8 cellular contexts compared by ENCODE assay signal in the genomic region with DNA sequence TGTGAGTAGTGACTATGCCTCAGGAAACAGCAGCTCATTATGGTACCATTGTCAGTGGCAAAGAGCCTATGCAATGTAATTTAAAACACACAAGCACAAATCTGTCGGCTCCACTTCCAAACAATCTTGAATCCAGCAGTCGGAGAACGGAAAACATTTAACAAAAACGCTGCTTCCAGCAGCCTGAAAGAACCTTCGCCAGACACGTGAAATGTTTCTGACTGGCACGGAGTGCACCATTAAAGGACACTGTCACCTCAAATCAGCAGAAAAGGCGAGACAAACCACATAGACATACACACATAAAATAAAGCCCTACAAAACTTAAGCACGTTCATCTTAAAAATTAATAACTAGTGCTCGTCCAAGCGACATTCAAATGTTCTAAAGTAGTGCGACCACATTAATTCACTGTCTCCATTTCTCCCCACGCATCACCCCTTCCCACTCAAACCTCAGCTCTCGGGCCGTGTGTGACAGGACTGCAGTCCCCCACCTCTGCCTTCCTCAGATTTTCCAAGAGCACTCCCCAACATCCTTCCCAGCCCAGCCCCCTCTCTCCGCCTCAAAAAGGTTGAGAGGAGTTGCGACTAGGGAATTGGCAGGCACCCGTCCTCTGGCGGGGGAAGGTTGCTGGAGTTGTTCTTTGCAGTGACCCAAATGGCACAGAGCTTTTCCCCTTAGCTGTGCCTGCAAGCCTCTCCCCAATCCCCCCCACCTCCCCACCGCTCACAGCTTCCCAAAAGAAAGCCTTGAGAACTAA. TPM values are rescaled to one million over a fixed set of nuclear protein-coding genes. Genes with fewer than 3 reads are reported as not detected.
A peak's percentile ranks its signal among the peaks of the same experiment; 100 is the strongest.
DNase-seq lines count a peak whose midpoint lies in the region; ATAC-seq and TF ChIP-seq lines count a peak whose summit lies in the region.

No MANE protein-coding gene starts in this region.

- H3K4me1 ChIP-seq in adrenal gland (replicated peaks in 1 of 2): peaks cover 20 to 35% of the 10 kb centered on the region in 2 donors
- H3K4me1 ChIP-seq in rectal smooth muscle tissue (ENCODE audit: control insufficient read depth, insufficient read depth, low read length): peaks cover 12% of the 10 kb centered on the region

- 0 to 1% (median 0%) methylated on average over 20 of the region's 20 CpGs for WGBS in adrenal gland, 4 donors

- H3K4me3 ChIP-seq in adrenal gland (peak overlapping the region; percentile 70 to 89 (median 82)), rectal smooth muscle tissue (ENCODE audit: low read length) (peak overlapping the region; percentile 94)

- H3K36me3 ChIP-seq in adrenal gland (replicated peaks in 1 of 2) (peaks cover 0 to 16% of the 10 kb centered on the region in 2 donors), rectal smooth muscle tissue (ENCODE audit: control insufficient read depth, insufficient read depth, low read length) (peaks cover 2% of the 10 kb centered on the region)

- H3K27ac ChIP-seq in adrenal gland (peak overlapping the region; percentile 91 to 98 (median 94)), rectal smooth muscle tissue (ENCODE audit: low read depth, low read length) (peak overlapping the region; percentile 97)

- H3K9me3 ChIP-seq in adrenal gland (replicated peaks in 1 of 3): no peaks in the 10 kb centered on the region

- peak overlapping the region; percentile 42 for H3K9ac ChIP-seq in rectal smooth muscle tissue (ENCODE audit: low read length)

- ATAC-seq in left cardiac atrium (peak; percentile 20 to 22), HG03095 (IDR thresholded peaks at IDR 0.05; ENCODE audit: unreplicated experiment) (no peak), GM18873 (IDR thresholded peaks at IDR 0.05; ENCODE audit: low FRiP score, unreplicated experiment) (no peak)

- DNase-seq in ELR (ENCODE audit: low read depth) (peak; percentile 25), M059J (ENCODE audit: low read depth) (peak; percentile 46), adrenal gland (peak in 6 of 7 donors; percentile 37 to 78 (median 70)), left cardiac atrium (peak; percentile 50), NCI-H2029 (lab: John Stamatoyannopoulos, UW) (no peak)

- no peak for TF ChIP-seq POLR2A in adrenal gland (IDR thresholded peaks at IDR 0.05)

- no peak for TF ChIP-seq CTCF in adrenal gland (IDR thresholded peaks at IDR 0.05)

- H3K27me3 ChIP-seq in adrenal gland (no peaks in the 10 kb centered on the region), rectal smooth muscle tissue (ENCODE audit: control insufficient read depth, insufficient read depth, low read length) (no peaks in the 10 kb centered on the region)

- intact Hi-C loops in adrenal gland (cut with DNase I) (loop anchor here in 1 of 2 donors (10.0 kb wide), 1 partner anchor 166 kb away; a partner anchor contains a TSS), left cardiac atrium (cut with DNase I) (loop anchor here in 1 of 2 donors (5.0 kb wide), 1 partner anchor 86 kb away; a partner anchor contains a TSS)

RNA-seq across cellular contexts. Expression of a gene that starts 0.6 kb away (rescaled TPM):
- 9.4 and 12.2 TPM in 2 replicates for total RNA-seq in M059J (2014; rRNA removed; shearing (Covaris generic))
- 10 to 100 TPM; 24.5 to 69.4 (median 43.1) TPM for total RNA-seq in adrenal gland
- polyA plus RNA-seq in adrenal gland: 10 to 100 TPM in 1 of 3 donors, 1 to 10 TPM in 2; 5.1 to 55.4 (median 5.4) TPM
- total RNA-seq in left cardiac atrium: 10 to 100 TPM; 17.0 to 24.2 TPM

Comparison
In these comparisons a context has a peak if more than half of its experiments do, and no peak if none do; other contexts are left out.
1. ATAC-seq: peak in left cardiac atrium (2 of 2); none in HG03095 (single experiment) and GM18873 (single experiment).